8 cellular contexts compared by ENCODE assay signal in genomic region chr4:184733654-184734524, GRCh38. TPM values are rescaled to one million over a fixed set of nuclear protein-coding genes. Genes with fewer than 3 reads are reported as not detected.
DNase-seq lines count a peak whose midpoint lies in the region; ATAC-seq lines count a peak whose summit lies in the region.

CENPU (minus strand) TSS chr4:184734096; CDS start chr4:184734062, 34 bp downstream.

- H3K27ac ChIP-seq in BLaER1, result peak within 1 kb of the TSS; percentile 93

- H3K36me3 ChIP-seq in BLaER1, result peaks cover 18% of the 10 kb centered on the region

- H3K27ac Mint-ChIP-seq in activated CD4-positive, alpha-beta T cell treated with anti-CD3 and anti-CD28 coated beads, Interleukin-2, amount 10 ng/mL, durations not matched to agents 7 days and 5 days, result peak within 1 kb of the TSS; percentile 98

- peak; percentile 97 for DNase-seq in NCI-H69 (lab: John Stamatoyannopoulos, UW)
- peak; percentile 96 for DNase-seq in activated CD4-positive, alpha-beta T cell treated with anti-CD3 and anti-CD28 coated beads, Interleukin-2, amount 10 ng/mL, durations not matched to agents 7 days and 5 days
- DNase-seq in dedifferentiated amniotic fluid mesenchymal stem cell (ENCODE audit: extremely low spot score), result peak; percentile 98
- peak; percentile 100 for DNase-seq in left kidney (ENCODE audit: low read depth, low spot score)
- DNase-seq in stimulated activated CD4-positive, alpha-beta T cell treated with anti-CD3 and anti-CD28 coated beads, Interleukin-2, amount 100 ng/mL, for 24 hours, result peak; percentile 94 to 96

- H4K20me1 ChIP-seq in BLaER1, result peaks cover 37% of the 10 kb centered on the region

- H3K4me1 Mint-ChIP-seq in activated CD4-positive, alpha-beta T cell treated with anti-CD3 and anti-CD28 coated beads, Interleukin-2, amount 10 ng/mL, durations not matched to agents 7 days and 5 days, result peaks cover 45% of the 10 kb centered on the region

- H3K9me3 Mint-ChIP-seq in activated CD4-positive, alpha-beta T cell treated with anti-CD3 and anti-CD28 coated beads, Interleukin-2, amount 10 ng/mL, durations not matched to agents 7 days and 5 days, result no peaks in the 10 kb centered on the region

- peak within 1 kb of the TSS; percentile 93 for H3K4me3 Mint-ChIP-seq in activated CD4-positive, alpha-beta T cell treated with anti-CD3 and anti-CD28 coated beads, Interleukin-2, amount 10 ng/mL, durations not matched to agents 7 days and 5 days

- no peaks in the 10 kb centered on the region for H3K9me3 ChIP-seq in BLaER1

- H3K36me3 Mint-ChIP-seq in activated CD4-positive, alpha-beta T cell treated with anti-CD3 and anti-CD28 coated beads, Interleukin-2, amount 10 ng/mL, durations not matched to agents 7 days and 5 days (ENCODE audit: low read depth), result peaks cover 18% of the 10 kb centered on the region

- peak; percentile 94 for ATAC-seq in GM19328 (IDR thresholded peaks at IDR 0.05; ENCODE audit: unreplicated experiment)
- peak; percentile 93 for ATAC-seq in HG03520 (IDR thresholded peaks at IDR 0.05; ENCODE audit: unreplicated experiment)

- H3K4me3 ChIP-seq in BLaER1, result peak within 1 kb of the TSS; percentile 87

- no peaks in the 10 kb centered on the region for H3K27me3 Mint-ChIP-seq in activated CD4-positive, alpha-beta T cell treated with anti-CD3 and anti-CD28 coated beads, Interleukin-2, amount 10 ng/mL, durations not matched to agents 7 days and 5 days

- CTCF ChIA-PET in activated CD4-positive, alpha-beta T cell treated with anti-CD3 and anti-CD28 coated beads, Interleukin-2, amount 10 ng/mL, durations not matched to agents 7 days and 5 days (lab: Charles Lee), result interaction anchor here (0.6 to 2.3 kb wide), 13 partner anchors 9 to 473 kb away, joined by 3 to 8 read pairs (median 4); no protein-coding TSS in a partner anchor

- POLR2A ChIA-PET in activated CD4-positive, alpha-beta T cell treated with anti-CD3 and anti-CD28 coated beads, Interleukin-2, amount 10 ng/mL, durations not matched to agents 7 days and 5 days (lab: Charles Lee), result interaction anchor here (0.5 to 1.2 kb wide), 6 partner anchors 85 to 1816 kb away, joined by 3 to 6 read pairs (median 3); partner anchors contain the start of genes CASP3 and PRIMPOL

- peak within 1 kb of the TSS; percentile 90 for H3K9ac ChIP-seq in BLaER1

- H3K4me2 ChIP-seq in BLaER1, result peak within 1 kb of the TSS; percentile 94

- H3K27me3 ChIP-seq in BLaER1, result no peaks in the 10 kb centered on the region

- H3K4me1 ChIP-seq in BLaER1, result peaks cover 44% of the 10 kb centered on the region

RNA-seq across cellular contexts. Expression of gene CENPU, which starts in this region (rescaled TPM):
- 10 to 100 TPM; 73.3 to 80.3 TPM for total RNA-seq in activated CD4-positive, alpha-beta T cell treated with anti-CD3 and anti-CD28 coated beads, Interleukin-2, amount 10 ng/mL, durations not matched to agents 7 days and 5 days

Comparison
In these comparisons a context has a peak if more than half of its experiments do, and no peak if none do; other contexts are left out.
1. Peak in every context shown above with its lines: DNase-seq, ATAC-seq, H3K4me3 ChIP-seq and H3K27ac ChIP-seq.